ENCODE assay signal across 1 cellular context in genomic region chr22:19446603-19447387, GRCh38.
TF ChIP-seq lines count a peak whose summit lies in the region.

No MANE protein-coding gene starts in this region.

TF ChIP-seq in K562, 482 proteins besides CTCF, POLR2A, EP300 and RAD21 (continued from another document and continues in another):
- TF ChIP-seq GATA2 (CRISPR knock-in tag; IDR thresholded peaks at IDR 0.05) = no peak
- peak; percentile 71 for TF ChIP-seq SNRNP70 (optimal IDR thresholded peaks at IDR 0.05; ENCODE audit: low read depth, low read length)
- no peak for TF ChIP-seq TCF7 (IDR thresholded peaks at IDR 0.05; ENCODE audit: borderline replicate concordance)
- TF ChIP-seq FOXK2 (conservative IDR thresholded peaks at IDR 0.05 in 1 of 2, IDR thresholded peaks at IDR 0.05 in 1 of 2; ENCODE audit: low read depth in 2 of 2) = peak; percentile 47 to 62; a peak in 1 of 4 replicates
- TF ChIP-seq TEAD4 (IDR thresholded peaks at IDR 0.05; ENCODE audit: low read length) = peak; percentile 38
- no peak for TF ChIP-seq TEAD4 (CRISPR knock-in tag; IDR thresholded peaks at IDR 0.05; ENCODE audit: borderline replicate concordance)
- peak; percentile 74; the same call in 1 of the 2 replicates for TF ChIP-seq HBP1 (CRISPR knock-in tag; IDR thresholded peaks at IDR 0.05)
- peak; percentile 82; the same call in 1 of the 2 replicates for TF ChIP-seq PHTF2 (CRISPR knock-in tag; IDR thresholded peaks at IDR 0.05)
- no peak for TF ChIP-seq ZFP1 (CRISPR knock-in tag; IDR thresholded peaks at IDR 0.05)
- TF ChIP-seq ZNF239 (CRISPR knock-in tag; IDR thresholded peaks at IDR 0.05) = no peak
- TF ChIP-seq HLTF (IDR thresholded peaks at IDR 0.05) = 0 out of 2 replicates have a peak, but pooled peaks have one; percentile 48
- no peak for TF ChIP-seq ZNF551 (CRISPR knock-in tag; IDR thresholded peaks at IDR 0.05)
- no peak for TF ChIP-seq NCOR1 (IDR thresholded peaks at IDR 0.05)
- peak; percentile 36 to 51; a peak in 2 of 3 replicates for TF ChIP-seq CBX3 (IDR thresholded peaks at IDR 0.05; ENCODE audit: borderline replicate concordance in 1 of 2, low read length in 2 of 2)
- TF ChIP-seq RBM39 (optimal IDR thresholded peaks at IDR 0.05; ENCODE audit: low read depth, low read length) = peak; percentile 89
- TF ChIP-seq KLF10 (CRISPR knock-in tag; IDR thresholded peaks at IDR 0.05) = no peak
- TF ChIP-seq, protein P1, sequence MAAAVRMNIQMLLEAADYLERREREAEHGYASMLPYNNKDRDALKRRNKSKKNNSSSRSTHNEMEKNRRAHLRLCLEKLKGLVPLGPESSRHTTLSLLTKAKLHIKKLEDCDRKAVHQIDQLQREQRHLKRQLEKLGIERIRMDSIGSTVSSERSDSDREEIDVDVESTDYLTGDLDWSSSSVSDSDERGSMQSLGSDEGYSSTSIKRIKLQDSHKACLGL (CRISPR knock-in tag; IDR thresholded peaks at IDR 0.05; ENCODE audit: borderline replicate concordance, poor library complexity, severe bottlenecking) = peak; percentile 6
- TF ChIP-seq NKRF (IDR thresholded peaks at IDR 0.05; ENCODE audit: borderline replicate concordance) = peak; percentile 93; the same call in 1 of the 2 replicates
- TF ChIP-seq, protein P2, sequence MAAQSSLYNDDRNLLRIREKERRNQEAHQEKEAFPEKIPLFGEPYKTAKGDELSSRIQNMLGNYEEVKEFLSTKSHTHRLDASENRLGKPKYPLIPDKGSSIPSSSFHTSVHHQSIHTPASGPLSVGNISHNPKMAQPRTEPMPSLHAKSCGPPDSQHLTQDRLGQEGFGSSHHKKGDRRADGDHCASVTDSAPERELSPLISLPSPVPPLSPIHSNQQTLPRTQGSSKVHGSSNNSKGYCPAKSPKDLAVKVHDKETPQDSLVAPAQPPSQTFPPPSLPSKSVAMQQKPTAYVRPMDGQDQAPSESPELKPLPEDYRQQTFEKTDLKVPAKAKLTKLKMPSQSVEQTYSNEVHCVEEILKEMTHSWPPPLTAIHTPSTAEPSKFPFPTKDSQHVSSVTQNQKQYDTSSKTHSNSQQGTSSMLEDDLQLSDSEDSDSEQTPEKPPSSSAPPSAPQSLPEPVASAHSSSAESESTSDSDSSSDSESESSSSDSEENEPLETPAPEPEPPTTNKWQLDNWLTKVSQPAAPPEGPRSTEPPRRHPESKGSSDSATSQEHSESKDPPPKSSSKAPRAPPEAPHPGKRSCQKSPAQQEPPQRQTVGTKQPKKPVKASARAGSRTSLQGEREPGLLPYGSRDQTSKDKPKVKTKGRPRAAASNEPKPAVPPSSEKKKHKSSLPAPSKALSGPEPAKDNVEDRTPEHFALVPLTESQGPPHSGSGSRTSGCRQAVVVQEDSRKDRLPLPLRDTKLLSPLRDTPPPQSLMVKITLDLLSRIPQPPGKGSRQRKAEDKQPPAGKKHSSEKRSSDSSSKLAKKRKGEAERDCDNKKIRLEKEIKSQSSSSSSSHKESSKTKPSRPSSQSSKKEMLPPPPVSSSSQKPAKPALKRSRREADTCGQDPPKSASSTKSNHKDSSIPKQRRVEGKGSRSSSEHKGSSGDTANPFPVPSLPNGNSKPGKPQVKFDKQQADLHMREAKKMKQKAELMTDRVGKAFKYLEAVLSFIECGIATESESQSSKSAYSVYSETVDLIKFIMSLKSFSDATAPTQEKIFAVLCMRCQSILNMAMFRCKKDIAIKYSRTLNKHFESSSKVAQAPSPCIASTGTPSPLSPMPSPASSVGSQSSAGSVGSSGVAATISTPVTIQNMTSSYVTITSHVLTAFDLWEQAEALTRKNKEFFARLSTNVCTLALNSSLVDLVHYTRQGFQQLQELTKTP (IDR thresholded peaks at IDR 0.05; ENCODE audit: low read depth in 1 of 2, partially characterized antibody in 2 of 2) = peak; percentile 37 to 40
- TF ChIP-seq BRD9 (IDR thresholded peaks at IDR 0.05; ENCODE audit: low read depth, partially characterized antibody) = no peak
- TF ChIP-seq, protein P3, sequence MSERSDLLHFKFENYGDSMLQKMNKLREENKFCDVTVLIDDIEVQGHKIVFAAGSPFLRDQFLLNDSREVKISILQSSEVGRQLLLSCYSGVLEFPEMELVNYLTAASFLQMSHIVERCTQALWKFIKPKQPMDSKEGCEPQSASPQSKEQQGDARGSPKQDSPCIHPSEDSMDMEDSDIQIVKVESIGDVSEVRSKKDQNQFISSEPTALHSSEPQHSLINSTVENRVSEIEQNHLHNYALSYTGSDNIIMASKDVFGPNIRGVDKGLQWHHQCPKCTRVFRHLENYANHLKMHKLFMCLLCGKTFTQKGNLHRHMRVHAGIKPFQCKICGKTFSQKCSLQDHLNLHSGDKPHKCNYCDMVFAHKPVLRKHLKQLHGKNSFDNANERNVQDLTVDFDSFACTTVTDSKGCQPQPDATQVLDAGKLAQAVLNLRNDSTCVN (CRISPR knock-in tag; IDR thresholded peaks at IDR 0.05) = 0 out of 2 replicates have a peak, but pooled peaks have one; percentile 66
- TF ChIP-seq PHF21A (IDR thresholded peaks at IDR 0.05; ENCODE audit: borderline replicate concordance, low read depth) = 0 out of 2 replicates have a peak, but pooled peaks have one; percentile 8
- peak; percentile 72; the same call in 1 of the 2 replicates for TF ChIP-seq GATAD2A (IDR thresholded peaks at IDR 0.05)
- 0 out of 2 replicates have a peak, but pooled peaks have one; percentile 23 for TF ChIP-seq ZNF586 (CRISPR knock-in tag; conservative IDR thresholded peaks at IDR 0.05)
- TF ChIP-seq SMAD3 (CRISPR knock-in tag; conservative IDR thresholded peaks at IDR 0.05) = peak; percentile 35; the same call in 1 of the 2 replicates
- TF ChIP-seq JUND (IDR thresholded peaks at IDR 0.05; ENCODE audit: borderline replicate concordance, low read depth, low read length) = 0 out of 2 replicates have a peak, but pooled peaks have one; percentile 1
- TF ChIP-seq JUND (tag; IDR thresholded peaks at IDR 0.05; ENCODE audit: borderline replicate concordance, low read depth, low read length) = no peak
- TF ChIP-seq MBD2 (IDR thresholded peaks at IDR 0.05; ENCODE audit: borderline replicate concordance, low read depth) = no peak
- TF ChIP-seq ZBTB9 (CRISPR knock-in tag; IDR thresholded peaks at IDR 0.05) = 0 out of 2 replicates have a peak, but pooled peaks have one; percentile 12
- 0 out of 2 replicates have a peak, but pooled peaks have one; percentile 61 for TF ChIP-seq ZC3H11A (IDR thresholded peaks at IDR 0.05; ENCODE audit: low read depth, low read length)
- 0 out of 2 replicates have a peak, but pooled peaks have one; percentile 3 for TF ChIP-seq EGR1 (conservative IDR thresholded peaks at IDR 0.05)
- TF ChIP-seq BCOR (IDR thresholded peaks at IDR 0.05) = peak; percentile 78
- 0 out of 2 replicates have a peak, but pooled peaks have one; percentile 47 for TF ChIP-seq ZNF445 (CRISPR knock-in tag; IDR thresholded peaks at IDR 0.05; ENCODE audit: low read depth)
- 0 out of 4 replicates have a peak, but pooled peaks of 1 of the 2 experiments have one; percentile 61 for TF ChIP-seq TRIM24 (IDR thresholded peaks at IDR 0.05)
- no peak for TF ChIP-seq POLR3G (IDR thresholded peaks at IDR 0.05; ENCODE audit: extremely low read depth, insufficient read length, insufficient replicate concordance)
- peak; percentile 89 for TF ChIP-seq PCBP1 (IDR thresholded peaks at IDR 0.05; ENCODE audit: low read depth, low read length, poor library complexity, severe bottlenecking)
- 0 out of 2 replicates have a peak, but pooled peaks have one; percentile 24 for TF ChIP-seq HEY1 (CRISPR knock-in tag; IDR thresholded peaks at IDR 0.05; ENCODE audit: borderline replicate concordance)
- 0 out of 2 replicates have a peak, but pooled peaks have one; percentile 51 for TF ChIP-seq ZNF133 (CRISPR knock-in tag; IDR thresholded peaks at IDR 0.05)
- TF ChIP-seq ARID1B (IDR thresholded peaks at IDR 0.05) = peak; percentile 27
- no peak for TF ChIP-seq KAT8 (IDR thresholded peaks at IDR 0.05; ENCODE audit: low read depth)
- TF ChIP-seq, protein P4, sequence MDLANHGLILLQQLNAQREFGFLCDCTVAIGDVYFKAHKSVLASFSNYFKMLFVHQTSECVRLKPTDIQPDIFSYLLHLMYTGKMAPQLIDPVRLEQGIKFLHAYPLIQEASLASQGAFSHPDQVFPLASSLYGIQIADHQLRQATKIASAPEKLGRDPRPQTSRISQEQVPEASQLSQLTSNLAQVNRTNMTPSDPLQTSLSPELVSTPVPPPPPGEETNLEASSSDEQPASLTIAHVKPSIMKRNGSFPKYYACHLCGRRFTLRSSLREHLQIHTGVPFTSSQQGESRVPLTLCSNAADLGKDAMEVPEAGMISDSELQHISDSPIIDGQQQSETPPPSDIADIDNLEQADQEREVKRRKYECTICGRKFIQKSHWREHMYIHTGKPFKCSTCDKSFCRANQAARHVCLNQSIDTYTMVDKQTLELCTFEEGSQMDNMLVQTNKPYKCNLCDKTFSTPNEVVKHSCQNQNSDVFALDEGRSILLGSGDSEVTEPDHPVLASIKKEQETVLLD (IDR thresholded peaks at IDR 0.05) = peak; percentile 33; the same call in 1 of the 2 replicates
